Comparison of ENCODE assay signal across 8 cellular contexts in the genomic region with DNA sequence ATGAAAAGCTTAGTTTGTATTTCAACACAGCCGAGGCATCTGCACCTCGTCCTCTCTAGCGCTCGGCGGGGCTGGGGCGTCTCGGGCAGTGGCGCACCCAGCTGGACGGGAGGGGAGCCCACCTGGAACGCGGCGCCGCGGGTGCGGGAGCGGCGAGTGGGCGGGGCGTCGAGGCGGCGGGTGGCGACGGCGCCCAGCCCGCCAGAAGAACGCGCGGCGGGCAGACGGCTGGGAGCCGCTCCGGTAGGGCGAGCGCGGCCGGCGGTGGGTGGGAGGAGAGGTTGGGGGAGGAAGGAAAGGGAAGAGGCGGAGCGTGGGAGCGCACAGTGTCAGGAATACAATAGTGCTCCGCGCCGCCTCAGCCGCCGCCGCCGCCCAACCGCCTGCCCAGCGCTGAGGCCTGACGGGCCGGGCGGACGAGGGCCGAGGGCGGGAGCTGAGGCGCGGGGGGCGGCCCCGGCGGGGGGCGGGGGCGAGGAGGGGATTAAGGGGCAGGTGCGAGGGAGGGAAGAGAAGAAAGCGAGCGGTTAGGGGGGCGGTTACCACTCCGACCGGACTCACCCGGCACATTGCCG. TPM values are rescaled to one million over a fixed set of nuclear protein-coding genes. Genes with fewer than 3 reads are reported as not detected.
DNase-seq lines count a peak whose midpoint lies in the region; FAIRE-seq and TF ChIP-seq lines count a peak whose summit lies in the region.

Gene JADE3, plus strand, starts transcription at position 324 of the 575 bp plus-strand sequence. CDS start 72,474 bp downstream, outside the sequence.

- no peak within 1 kb of the TSS; the same call in 1 of the 2 replicates for H3K14ac ChIP-seq in H9 (ENCODE audit: insufficient read depth, low read length)

- dilution Hi-C loops in keratinocyte (cut with MboI; ENCODE audit: extremely low pct_ligation_motif_present, low sequenced_read_pairs) = no loop called here

- H3K56ac ChIP-seq in H9 (ENCODE audit: insufficient read length, low read depth, low read length) = no peak within 1 kb of the TSS

- H3K36me3 ChIP-seq in keratinocyte (ENCODE audit: control insufficient read depth in 2 of 2, extremely low read depth in 1 of 2, insufficient read depth in 2 of 2, low read length in 2 of 2) (no peaks in the 10 kb centered on the region), small intestine (ENCODE audit: control insufficient read depth in 2 of 2, insufficient read depth in 2 of 2, low read length in 2 of 2) (no peaks in the 10 kb centered on the region)

- H3K79me1 ChIP-seq in H9 (ENCODE audit: insufficient read depth, low read depth, low read length, poor library complexity, severe bottlenecking) = peaks cover 3% of the 10 kb centered on the region

- TF ChIP-seq CTCF in H9 (conservative IDR thresholded peaks at IDR 0.05) (no peak), chondrocyte (IDR thresholded peaks at IDR 0.05) (no peak), keratinocyte (optimal IDR thresholded peaks at IDR 0.05 in 1 of 3, IDR thresholded peaks at IDR 0.05 in 1 of 3, conservative IDR thresholded peaks at IDR 0.05 in 1 of 3; ENCODE audit: extremely low read depth in 1 of 3, insufficient read depth in 2 of 3, low read length in 3 of 3) (peak in 1 of 3 experiments; percentile 19)

- no peak within 1 kb of the TSS for H2BK12ac ChIP-seq in H9 (ENCODE audit: insufficient read length, low read depth, low read length)

- no peak within 1 kb of the TSS for H3K4ac ChIP-seq in H9 (ENCODE audit: low read depth, low read length)

- H3K27ac ChIP-seq in H9 (ENCODE audit: insufficient read length, low read depth, low read length) (no peak within 1 kb of the TSS), keratinocyte (ENCODE audit: control insufficient read depth, insufficient read depth, low read length) (no peak within 1 kb of the TSS), small intestine (ENCODE audit: low read depth in 1 of 2, low read length in 1 of 2) (peak within 1 kb of the TSS in 1 of 2 donors; percentile 44)

- no peak within 1 kb of the TSS for H2BK5ac ChIP-seq in H9 (ENCODE audit: insufficient read length, low read length)

- H3K23me2 ChIP-seq in H9 (ENCODE audit: insufficient read length, low read depth, low read length, poor library complexity, severe bottlenecking) = peaks cover 8% of the 10 kb centered on the region

- H3K4me3 Mint-ChIP-seq in H9 = peak within 1 kb of the TSS; percentile 87 to 92
- peak within 1 kb of the TSS; percentile 84 for H3K4me3 Mint-ChIP-seq in chondrocyte (ENCODE audit: unreplicated experiment)

- no peak within 1 kb of the TSS for H3K27ac Mint-ChIP-seq in H9
- no peak within 1 kb of the TSS for H3K27ac Mint-ChIP-seq in chondrocyte (ENCODE audit: unreplicated experiment)

- no peaks in the 10 kb centered on the region for H3K9me1 ChIP-seq in keratinocyte (ENCODE audit: control insufficient read depth, extremely low read depth, insufficient read depth, low read length)

- no peak within 1 kb of the TSS for H4K8ac ChIP-seq in H9 (replicated peaks; ENCODE audit: insufficient read length, low read depth, low read length)

- H3K4me1 Mint-ChIP-seq in H9 = peaks cover 9 to 17% of the 10 kb centered on the region in 2 experiments
- peaks cover 8% of the 10 kb centered on the region for H3K4me1 Mint-ChIP-seq in chondrocyte (ENCODE audit: low read depth)

- no peak for FAIRE-seq in keratinocyte (lab: Jason Lieb, UNC)
- no peak for FAIRE-seq in small intestine (lab: Jason Lieb, UNC)

- H3K9me3 ChIP-seq in H9 (ENCODE audit: control insufficient read depth, low read depth, low read length) = peaks cover 14% of the 10 kb centered on the region
- no peaks in the 10 kb centered on the region for H3K9me3 ChIP-seq in keratinocyte (ENCODE audit: control insufficient read depth, low read depth, low read length)
- no peaks in the 10 kb centered on the region for H3K9me3 ChIP-seq in small intestine (ENCODE audit: control insufficient read depth, low read depth)

- H2AFZ ChIP-seq in H9 (ENCODE audit: low read length) (no peak within 1 kb of the TSS), keratinocyte (ENCODE audit: control insufficient read depth, low read length) (peak within 1 kb of the TSS; percentile 27)

- H2BK15ac ChIP-seq in H9 (ENCODE audit: low read depth, low read length) = no peak within 1 kb of the TSS

- no peak within 1 kb of the TSS for H3T11ph ChIP-seq in H9 (ENCODE audit: low read length)

- peaks cover 0 to 6% (median 5%) of the 10 kb centered on the region in 3 experiments; a peak in 2 of 7 replicates for H3K36me3 Mint-ChIP-seq in H9 (ENCODE audit: insufficient read depth in 1 of 3, low read depth in 3 of 3)
- no peaks in the 10 kb centered on the region for H3K36me3 Mint-ChIP-seq in chondrocyte (ENCODE audit: low read depth)

- H4K20me1 ChIP-seq in H9 (ENCODE audit: control insufficient read depth, insufficient read depth, insufficient read length) (no peaks in the 10 kb centered on the region), keratinocyte (ENCODE audit: control insufficient read depth, extremely low read depth, insufficient read depth, low read length) (no peaks in the 10 kb centered on the region)

- H3K9me3 Mint-ChIP-seq in H9 (peaks cover 59 to 66% of the 10 kb centered on the region in 2 experiments), chondrocyte (ENCODE audit: low read depth) (no peaks in the 10 kb centered on the region)

- H3K4me2 ChIP-seq in H9 (ENCODE audit: insufficient read depth, insufficient read length, low read length) (peak within 1 kb of the TSS; percentile 97), keratinocyte (ENCODE audit: control insufficient read depth, extremely low read depth, insufficient read depth, low read depth, low read length) (peak within 1 kb of the TSS; percentile 63)

- H3K27me3 ChIP-seq in H9 (ENCODE audit: insufficient read depth, low read length) (no peaks in the 10 kb centered on the region), keratinocyte (ENCODE audit: control insufficient read depth, extremely low read depth, insufficient read depth, low read length) (no peaks in the 10 kb centered on the region), small intestine (ENCODE audit: control insufficient read depth in 2 of 2, insufficient read depth in 2 of 2, low read length in 2 of 2) (peaks cover 0 to 3% of the 10 kb centered on the region in 2 donors)

- DNase-seq in COLO668 (lab: John Stamatoyannopoulos, UW; ENCODE audit: unreplicated experiment) = peak; percentile 88
- peak; percentile 75 for DNase-seq in H9
- DNase-seq in NCI-H1694 treated with DMSO at 0.1 percent for 48 hours (lab: John Stamatoyannopoulos, UW) = peak; percentile 50
- DNase-seq in T-helper 22 cell (ENCODE audit: low read depth) = peak; percentile 10
- no peak for DNase-seq in chondrocyte (ENCODE audit: low spot score)
- no peak for DNase-seq in keratinocyte (ENCODE audit: low read depth, low spot score)
- peak; percentile 72 for DNase-seq in small intestine
- no peak for DNase-seq in GOT3 (lab: John Stamatoyannopoulos, UW)

- no peak within 1 kb of the TSS for H4K5ac ChIP-seq in H9 (ENCODE audit: insufficient read length, low read depth, low read length)

- H3K27me3 Mint-ChIP-seq in H9 (ENCODE audit: low read depth) = peaks cover 4% of the 10 kb centered on the region; the same call in 1 of the 2 replicates
- no peaks in the 10 kb centered on the region for H3K27me3 Mint-ChIP-seq in chondrocyte (ENCODE audit: low read depth)

- H3K4me1 ChIP-seq in H9 (ENCODE audit: insufficient read depth, low read length) (peaks cover under 1% of the 10 kb centered on the region; the same call in 1 of the 2 replicates), keratinocyte (ENCODE audit: control insufficient read depth, extremely low read depth, insufficient read depth, low read length) (no peaks in the 10 kb centered on the region), small intestine (ENCODE audit: control insufficient read depth in 2 of 2, insufficient read depth in 1 of 2, low read depth in 1 of 2, low read length in 1 of 2) (no peaks in the 10 kb centered on the region)

- peak within 1 kb of the TSS; percentile 44 for H2BK120ac ChIP-seq in H9 (ENCODE audit: low read depth, low read length, poor library complexity, severe bottlenecking)

- H3K9ac ChIP-seq in H9 (ENCODE audit: extremely low read depth, insufficient read length, low read length) = peak within 1 kb of the TSS; percentile 71
- H3K9ac ChIP-seq in keratinocyte (ENCODE audit: control insufficient read depth, extremely low read depth, insufficient read depth, low read length) = peak within 1 kb of the TSS; percentile 68

- no peak within 1 kb of the TSS for H4K91ac ChIP-seq in H9 (ENCODE audit: insufficient read length, low read depth, low read length)

- peak within 1 kb of the TSS; percentile 59 to 68 (median 60) for H3K4me3 ChIP-seq in keratinocyte (ENCODE audit: control insufficient read depth in 2 of 3, extremely low read depth in 1 of 3, insufficient read depth in 2 of 3, low read depth in 1 of 3, low read length in 3 of 3)
- H3K4me3 ChIP-seq in small intestine (ENCODE audit: low read depth in 1 of 2, low read length in 2 of 2) = peak within 1 kb of the TSS; percentile 53 to 64

- no CpG with 5 or more reads among the region's 71 CpGs for WGBS in H9 (ENCODE audit: extremely low coverage, insufficient read length, low lambda C conversion rate)
- 1 to 44% (median 16%) methylated on average over 22 to 60 of the region's 71 CpGs for WGBS in small intestine, 3 donors

- H3K18ac ChIP-seq in H9 (ENCODE audit: insufficient read length, low read depth, low read length) = no peak within 1 kb of the TSS

- H2AK5ac ChIP-seq in H9 (ENCODE audit: insufficient read length, low read length) = no peak within 1 kb of the TSS

- H3K23ac ChIP-seq in H9 (ENCODE audit: insufficient read length, low read depth, low read length) = no peak within 1 kb of the TSS

- H3K79me2 ChIP-seq in H9 (ENCODE audit: insufficient read depth, low read length) (peaks cover 7% of the 10 kb centered on the region; the same call in 1 of the 2 replicates), keratinocyte (ENCODE audit: control insufficient read depth, insufficient read depth, low read length) (peaks cover 20% of the 10 kb centered on the region)

- no peak within 1 kb of the TSS for H2BK20ac ChIP-seq in H9 (ENCODE audit: low read depth, low read length, poor library complexity, severe bottlenecking)

RNA-seq across cellular contexts. Expression of gene JADE3, which starts in this region (rescaled TPM):
- total RNA-seq in H9 (2021) (19.6 and 20.2 TPM in 2 replicates), chondrocyte (8.2 to 11.7 TPM (median 10.6 TPM) in 3 replicates)
- polyA plus RNA-seq in keratinocyte (4.8 to 8.2 TPM (median 6.3 TPM) in 3 replicates), small intestine (1 to 10 TPM; 1.1 to 3.1 (median 1.6) TPM)
- polyA plus RNA-seq in keratinocyte (2011; ENCODE audit: low read depth) = 3.4 TPM
- polyA plus RNA-seq in keratinocyte (2011; cell fraction: cytosol; rRNA removed) = 3.5 and 7.3 TPM in 2 replicates
- polyA plus RNA-seq in keratinocyte (2011; cell fraction: nucleus; rRNA removed) = 7.8 and 8.0 TPM in 2 replicates
- polyA plus RNA-seq in keratinocyte (2012; ENCODE audit: low replicate concordance) = 3.9 and 4.3 TPM in 2 replicates
- 4.8 to 12.2 TPM (median 9.6 TPM) in 3 replicates for polyA minus RNA-seq in keratinocyte
- 2.5 TPM for polyA minus RNA-seq in keratinocyte (2011; cell fraction: cytosol; rRNA and poly(A)+ RNA removed)
- 3.3 and 9.0 TPM in 2 replicates for polyA minus RNA-seq in keratinocyte (2011; cell fraction: nucleus; rRNA and poly(A)+ RNA removed)

Comparison
In these comparisons a context has a peak if more than half of its experiments do, and no peak if none do; other contexts are left out.
1. DNase-seq: peak in COLO668 (single experiment), H9 (single experiment), NCI-H1694 treated with DMSO at 0.1 percent for 48 hours (single experiment), T-helper 22 cell (single experiment) and small intestine (single experiment); none in chondrocyte (single experiment), keratinocyte (single experiment) and GOT3 (single experiment).